ENCODE assay signal across 29 cellular contexts in genomic region chr20:50420380-50420779, GRCh38.
"Had no signal": no experiment of that assay in that cellular context is flagged by ENCODE, and none has a peak within 500 bp of the region (broad histone marks: within the 10 kb centered on the region; RNA-seq: fewer than 3 reads in every experiment).

No MANE protein-coding gene starts in this region.

- H3K27me3 ChIP-seq: body of pancreas, breast epithelium, MG63, SJCRH30 had no signal

- H3K4me3 ChIP-seq: body of pancreas, breast epithelium, MG63, PC-9, SJCRH30, SK-N-MC had no signal

- H3K36me3 ChIP-seq: breast epithelium, MG63, SJCRH30 had no signal

- H3K27ac ChIP-seq: body of pancreas, PC-9, SJCRH30, SK-N-MC had no signal

- H2AFZ ChIP-seq: PC-9 had no signal

- DNase-seq: activated CD4-positive, alpha-beta T cell treated with anti-CD3 and anti-CD28 coated beads for 36 hours; activated CD4-positive, alpha-beta T cell treated with anti-CD3 and anti-CD28 coated beads, Interleukin-2, amount 10 ng/mL, durations not matched to agents 7 days and 5 days; activated CD4-positive, alpha-beta T cell treated with anti-CD3 and anti-CD28 coated beads, Interleukin-2, amount 50 U/mL, for 48 hours; activated CD8-positive, alpha-beta T cell treated with anti-CD3 and anti-CD28 coated beads, Interleukin-2, amount 10 ng/mL, durations not matched to agents 7 days and 5 days; activated gamma-delta T cell; activated naive CD4-positive, alpha-beta T cell treated with Interleukin-2 at 50 U/mL for 16 hours; activated naive CD8-positive, alpha-beta T cell treated with anti-CD3 and anti-CD28 coated beads, Interleukin-2, amount 10 ng/mL, durations not matched to agents 7 days and 5 days; activated T-cell treated with anti-CD3 and anti-CD28 coated beads, Interleukin-2, amount 50 U/mL, for 24 hours; body of pancreas; Karpas-422; KBM-7; MG63; NCI-H1048; NCI-H1105 treated with DMSO at 0.1 percent for 48 hours; NCI-H1436; NCI-H1694 treated with DMSO at 0.1 percent for 48 hours; NCI-H2029; NCI-H2171; NCI-H510A; NCI-H526; NCI-H748 treated with DMSO at 0.1 percent for 48 hours; PC-9; SHP77; SJCRH30; T1000 had no signal

- H3K9me3 ChIP-seq: body of pancreas had no signal

- ATAC-seq: activated CD4-positive, alpha-beta T cell treated with anti-CD3 and anti-CD28 coated beads for 36 hours; activated CD4-positive, CD25-positive, alpha-beta regulatory T cell treated with anti-CD3 and anti-CD28 coated beads, Interleukin-2, amount 50 U/mL, for 24 hours; activated CD8-positive, alpha-beta T cell treated with anti-CD3 and anti-CD28 coated beads, Interleukin-2, amount 10 ng/mL, durations not matched to agents 7 days and 5 days; body of pancreas; WTC11 had no signal

- H3K4me2 ChIP-seq: PC-9 had no signal
